ENCODE assay signal across 1 cellular context in the genomic region with DNA sequence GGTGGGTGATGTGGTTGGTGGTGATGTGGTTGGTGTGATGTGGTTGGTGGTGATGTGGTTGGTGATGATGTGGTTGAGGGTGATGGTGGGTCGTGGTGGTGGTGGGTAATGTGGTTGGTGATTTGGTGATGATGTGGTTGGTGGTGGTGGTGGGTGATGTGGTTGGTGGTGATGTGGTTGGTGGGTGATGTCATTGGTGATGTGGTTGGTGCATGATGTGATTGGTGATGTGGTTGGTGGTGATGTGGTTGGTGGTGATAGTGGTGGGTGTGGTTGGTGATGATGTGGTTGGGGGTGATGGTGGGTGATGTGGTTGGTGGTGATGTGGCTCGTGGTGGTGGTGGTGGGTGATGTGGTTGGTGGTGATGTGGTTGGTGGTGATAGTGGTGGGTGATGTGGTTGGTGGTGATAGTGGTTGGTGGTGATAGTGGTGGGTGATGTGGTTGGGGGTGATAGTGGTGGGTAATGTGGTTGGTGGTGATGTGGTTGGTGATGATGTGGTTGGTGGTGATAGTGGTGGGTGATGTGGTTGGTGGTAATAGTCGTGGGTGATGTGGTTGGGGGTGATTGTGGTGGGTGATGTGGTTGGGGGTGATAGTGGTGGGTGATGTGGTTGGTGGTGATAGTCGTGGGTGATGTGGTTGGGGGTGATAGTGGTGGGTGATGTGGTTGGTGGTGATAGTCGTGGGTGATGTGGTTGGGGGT. TPM values are rescaled to one million over a fixed set of nuclear protein-coding genes. Genes with fewer than 3 reads are reported as not detected.
"Had no signal": no experiment of that assay in that cellular context is flagged by ENCODE, and none has a peak within 500 bp of the region (broad histone marks: within the 10 kb centered on the region; RNA-seq: fewer than 3 reads in every experiment).

No MANE protein-coding gene starts in this region.

RNA-seq across cellular contexts. Expression of gene BAHCC1, which starts 30.6 kb away (rescaled TPM):
- total RNA-seq: activated CD8-positive, alpha-beta memory T cell treated with anti-CD3 and anti-CD28 coated beads for 36 hours had no signal
